1 cellular context compared by ENCODE assay signal in the genomic region with DNA sequence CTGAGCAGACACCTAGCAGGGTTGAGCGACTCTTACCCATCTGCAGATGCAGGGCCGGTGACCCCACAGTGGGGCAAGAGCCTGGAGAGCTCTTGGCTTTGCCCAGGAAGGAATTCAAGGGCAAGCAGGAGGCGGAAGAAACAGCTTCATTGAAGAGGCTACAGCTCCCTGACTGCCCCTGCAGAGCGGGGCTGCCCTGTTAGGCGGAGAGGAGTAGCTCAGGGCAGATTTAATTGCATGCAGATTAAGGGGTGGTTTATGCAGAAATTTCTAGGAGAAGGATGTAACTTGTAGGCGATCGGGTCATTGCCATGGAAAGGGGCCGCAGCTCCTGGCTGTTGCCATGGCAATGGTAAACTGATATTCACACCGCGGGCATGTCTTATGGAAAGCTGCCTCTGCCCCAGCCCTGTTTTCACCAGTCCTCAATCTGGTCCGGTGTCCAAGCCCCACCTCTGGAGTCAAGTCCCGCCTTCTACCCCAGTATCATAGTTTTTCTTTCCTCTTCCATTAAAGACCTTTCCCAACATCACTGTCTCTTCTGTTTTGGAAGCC.
TF ChIP-seq lines count a peak whose summit lies in the region.

No MANE protein-coding gene starts in this region.

TF ChIP-seq in WTC11, 78 proteins besides CTCF, POLR2A, EP300 and RAD21 (continued from another document):
- TF ChIP-seq, protein P1, sequence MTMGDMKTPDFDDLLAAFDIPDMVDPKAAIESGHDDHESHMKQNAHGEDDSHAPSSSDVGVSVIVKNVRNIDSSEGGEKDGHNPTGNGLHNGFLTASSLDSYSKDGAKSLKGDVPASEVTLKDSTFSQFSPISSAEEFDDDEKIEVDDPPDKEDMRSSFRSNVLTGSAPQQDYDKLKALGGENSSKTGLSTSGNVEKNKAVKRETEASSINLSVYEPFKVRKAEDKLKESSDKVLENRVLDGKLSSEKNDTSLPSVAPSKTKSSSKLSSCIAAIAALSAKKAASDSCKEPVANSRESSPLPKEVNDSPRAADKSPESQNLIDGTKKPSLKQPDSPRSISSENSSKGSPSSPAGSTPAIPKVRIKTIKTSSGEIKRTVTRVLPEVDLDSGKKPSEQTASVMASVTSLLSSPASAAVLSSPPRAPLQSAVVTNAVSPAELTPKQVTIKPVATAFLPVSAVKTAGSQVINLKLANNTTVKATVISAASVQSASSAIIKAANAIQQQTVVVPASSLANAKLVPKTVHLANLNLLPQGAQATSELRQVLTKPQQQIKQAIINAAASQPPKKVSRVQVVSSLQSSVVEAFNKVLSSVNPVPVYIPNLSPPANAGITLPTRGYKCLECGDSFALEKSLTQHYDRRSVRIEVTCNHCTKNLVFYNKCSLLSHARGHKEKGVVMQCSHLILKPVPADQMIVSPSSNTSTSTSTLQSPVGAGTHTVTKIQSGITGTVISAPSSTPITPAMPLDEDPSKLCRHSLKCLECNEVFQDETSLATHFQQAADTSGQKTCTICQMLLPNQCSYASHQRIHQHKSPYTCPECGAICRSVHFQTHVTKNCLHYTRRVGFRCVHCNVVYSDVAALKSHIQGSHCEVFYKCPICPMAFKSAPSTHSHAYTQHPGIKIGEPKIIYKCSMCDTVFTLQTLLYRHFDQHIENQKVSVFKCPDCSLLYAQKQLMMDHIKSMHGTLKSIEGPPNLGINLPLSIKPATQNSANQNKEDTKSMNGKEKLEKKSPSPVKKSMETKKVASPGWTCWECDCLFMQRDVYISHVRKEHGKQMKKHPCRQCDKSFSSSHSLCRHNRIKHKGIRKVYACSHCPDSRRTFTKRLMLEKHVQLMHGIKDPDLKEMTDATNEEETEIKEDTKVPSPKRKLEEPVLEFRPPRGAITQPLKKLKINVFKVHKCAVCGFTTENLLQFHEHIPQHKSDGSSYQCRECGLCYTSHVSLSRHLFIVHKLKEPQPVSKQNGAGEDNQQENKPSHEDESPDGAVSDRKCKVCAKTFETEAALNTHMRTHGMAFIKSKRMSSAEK (CRISPR knock-in tag; IDR thresholded peaks at IDR 0.05; ENCODE audit: borderline replicate concordance) = no peak
- TF ChIP-seq RELA (CRISPR knock-in tag; IDR thresholded peaks at IDR 0.05; ENCODE audit: borderline replicate concordance) (no peak), JUN (CRISPR knock-in tag; IDR thresholded peaks at IDR 0.05) (no peak), TEAD1 (CRISPR knock-in tag; IDR thresholded peaks at IDR 0.05) (no peak), MYBL2 (CRISPR knock-in tag; IDR thresholded peaks at IDR 0.05) (no peak)
- TF ChIP-seq, protein P2, sequence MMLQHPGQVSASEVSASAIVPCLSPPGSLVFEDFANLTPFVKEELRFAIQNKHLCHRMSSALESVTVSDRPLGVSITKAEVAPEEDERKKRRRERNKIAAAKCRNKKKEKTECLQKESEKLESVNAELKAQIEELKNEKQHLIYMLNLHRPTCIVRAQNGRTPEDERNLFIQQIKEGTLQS (CRISPR knock-in tag; conservative IDR thresholded peaks at IDR 0.05) = no peak
- TF ChIP-seq, protein P3, sequence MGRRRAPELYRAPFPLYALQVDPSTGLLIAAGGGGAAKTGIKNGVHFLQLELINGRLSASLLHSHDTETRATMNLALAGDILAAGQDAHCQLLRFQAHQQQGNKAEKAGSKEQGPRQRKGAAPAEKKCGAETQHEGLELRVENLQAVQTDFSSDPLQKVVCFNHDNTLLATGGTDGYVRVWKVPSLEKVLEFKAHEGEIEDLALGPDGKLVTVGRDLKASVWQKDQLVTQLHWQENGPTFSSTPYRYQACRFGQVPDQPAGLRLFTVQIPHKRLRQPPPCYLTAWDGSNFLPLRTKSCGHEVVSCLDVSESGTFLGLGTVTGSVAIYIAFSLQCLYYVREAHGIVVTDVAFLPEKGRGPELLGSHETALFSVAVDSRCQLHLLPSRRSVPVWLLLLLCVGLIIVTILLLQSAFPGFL (CRISPR knock-in tag; IDR thresholded peaks at IDR 0.05; ENCODE audit: borderline replicate concordance) = no peak
- TF ChIP-seq, protein P4, sequence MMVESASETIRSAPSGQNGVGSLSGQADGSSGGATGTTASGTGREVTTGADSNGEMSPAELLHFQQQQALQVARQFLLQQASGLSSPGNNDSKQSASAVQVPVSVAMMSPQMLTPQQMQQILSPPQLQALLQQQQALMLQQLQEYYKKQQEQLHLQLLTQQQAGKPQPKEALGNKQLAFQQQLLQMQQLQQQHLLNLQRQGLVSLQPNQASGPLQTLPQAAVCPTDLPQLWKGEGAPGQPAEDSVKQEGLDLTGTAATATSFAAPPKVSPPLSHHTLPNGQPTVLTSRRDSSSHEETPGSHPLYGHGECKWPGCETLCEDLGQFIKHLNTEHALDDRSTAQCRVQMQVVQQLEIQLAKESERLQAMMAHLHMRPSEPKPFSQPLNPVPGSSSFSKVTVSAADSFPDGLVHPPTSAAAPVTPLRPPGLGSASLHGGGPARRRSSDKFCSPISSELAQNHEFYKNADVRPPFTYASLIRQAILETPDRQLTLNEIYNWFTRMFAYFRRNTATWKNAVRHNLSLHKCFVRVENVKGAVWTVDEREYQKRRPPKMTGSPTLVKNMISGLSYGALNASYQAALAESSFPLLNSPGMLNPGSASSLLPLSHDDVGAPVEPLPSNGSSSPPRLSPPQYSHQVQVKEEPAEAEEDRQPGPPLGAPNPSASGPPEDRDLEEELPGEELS (CRISPR knock-in tag; IDR thresholded peaks at IDR 0.05) = no peak
- TF ChIP-seq, protein P5, sequence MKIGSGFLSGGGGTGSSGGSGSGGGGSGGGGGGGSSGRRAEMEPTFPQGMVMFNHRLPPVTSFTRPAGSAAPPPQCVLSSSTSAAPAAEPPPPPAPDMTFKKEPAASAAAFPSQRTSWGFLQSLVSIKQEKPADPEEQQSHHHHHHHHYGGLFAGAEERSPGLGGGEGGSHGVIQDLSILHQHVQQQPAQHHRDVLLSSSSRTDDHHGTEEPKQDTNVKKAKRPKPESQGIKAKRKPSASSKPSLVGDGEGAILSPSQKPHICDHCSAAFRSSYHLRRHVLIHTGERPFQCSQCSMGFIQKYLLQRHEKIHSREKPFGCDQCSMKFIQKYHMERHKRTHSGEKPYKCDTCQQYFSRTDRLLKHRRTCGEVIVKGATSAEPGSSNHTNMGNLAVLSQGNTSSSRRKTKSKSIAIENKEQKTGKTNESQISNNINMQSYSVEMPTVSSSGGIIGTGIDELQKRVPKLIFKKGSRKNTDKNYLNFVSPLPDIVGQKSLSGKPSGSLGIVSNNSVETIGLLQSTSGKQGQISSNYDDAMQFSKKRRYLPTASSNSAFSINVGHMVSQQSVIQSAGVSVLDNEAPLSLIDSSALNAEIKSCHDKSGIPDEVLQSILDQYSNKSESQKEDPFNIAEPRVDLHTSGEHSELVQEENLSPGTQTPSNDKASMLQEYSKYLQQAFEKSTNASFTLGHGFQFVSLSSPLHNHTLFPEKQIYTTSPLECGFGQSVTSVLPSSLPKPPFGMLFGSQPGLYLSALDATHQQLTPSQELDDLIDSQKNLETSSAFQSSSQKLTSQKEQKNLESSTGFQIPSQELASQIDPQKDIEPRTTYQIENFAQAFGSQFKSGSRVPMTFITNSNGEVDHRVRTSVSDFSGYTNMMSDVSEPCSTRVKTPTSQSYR (CRISPR knock-in tag; IDR thresholded peaks at IDR 0.05) = no peak
- TF ChIP-seq, protein P6, sequence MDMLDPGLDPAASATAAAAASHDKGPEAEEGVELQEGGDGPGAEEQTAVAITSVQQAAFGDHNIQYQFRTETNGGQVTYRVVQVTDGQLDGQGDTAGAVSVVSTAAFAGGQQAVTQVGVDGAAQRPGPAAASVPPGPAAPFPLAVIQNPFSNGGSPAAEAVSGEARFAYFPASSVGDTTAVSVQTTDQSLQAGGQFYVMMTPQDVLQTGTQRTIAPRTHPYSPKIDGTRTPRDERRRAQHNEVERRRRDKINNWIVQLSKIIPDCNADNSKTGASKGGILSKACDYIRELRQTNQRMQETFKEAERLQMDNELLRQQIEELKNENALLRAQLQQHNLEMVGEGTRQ (CRISPR knock-in tag; IDR thresholded peaks at IDR 0.05) = no peak
